9 cellular contexts compared by ENCODE assay signal in genomic region chr17:40251576-40251975, GRCh38. TPM values are rescaled to one million over a fixed set of nuclear protein-coding genes. Genes with fewer than 3 reads are reported as not detected.
DNase-seq lines count a peak whose midpoint lies in the region; ATAC-seq, FAIRE-seq and TF ChIP-seq lines count a peak whose summit lies in the region.
"Had no signal": no experiment of that assay in that cellular context is flagged by ENCODE, and none has a peak within 500 bp of the region (broad histone marks: within the 10 kb centered on the region; RNA-seq: fewer than 3 reads in every experiment).

No MANE protein-coding gene starts in this region.

- H3K4me1 ChIP-seq in A549 (peaks cover 13% of the 10 kb centered on the region), IMR-90 (ENCODE audit: control insufficient read depth, insufficient read depth, low read length) (0 out of 2 replicates have a peak, but pooled peaks cover 3% of the 10 kb centered on the region), lower lobe of right lung (peaks cover 28% of the 10 kb centered on the region)
- H3K4me1 ChIP-seq in CD8-positive, alpha-beta memory T cell (ENCODE audit: insufficient read depth, low read length), result no peaks in the 10 kb centered on the region

- TF ChIP-seq EP300 in A549 (IDR thresholded peaks at IDR 0.05), result no peak

- TF ChIP-seq RAD21 in A549 (conservative IDR thresholded peaks at IDR 0.05 in 1 of 2, IDR thresholded peaks at IDR 0.05 in 1 of 2) (no peak), IMR-90 (IDR thresholded peaks at IDR 0.05; ENCODE audit: low read length) (no peak)

- H3K4me3 ChIP-seq in A549 (no peak overlapping the region), IMR-90 (ENCODE audit: insufficient read depth, low read depth, low read length) (no peak overlapping the region), lower lobe of right lung (no peak overlapping the region), coronary artery (no peak overlapping the region)
- H3K4me3 ChIP-seq in CD8-positive, alpha-beta memory T cell (ENCODE audit: low read length), result no peak overlapping the region

- H3K27ac ChIP-seq in A549 (no peak overlapping the region), IMR-90 (ENCODE audit: insufficient read depth, low read length) (no peak overlapping the region), lower lobe of right lung (no peak overlapping the region), coronary artery (no peak overlapping the region)
- H3K27ac ChIP-seq in CD8-positive, alpha-beta memory T cell (ENCODE audit: low read depth, low read length), result no peak overlapping the region

- peaks cover 22% of the 10 kb centered on the region for H4K20me1 ChIP-seq in IMR-90 (ENCODE audit: insufficient read depth, low read length)

- no peak overlapping the region for H4K8ac ChIP-seq in IMR-90 (ENCODE audit: low read depth in 2 of 2, low read length in 2 of 2)

- H2BK20ac ChIP-seq in IMR-90 (ENCODE audit: low read depth, low read length), result no peak overlapping the region

- H2BK5ac ChIP-seq in IMR-90 (ENCODE audit: low read depth, low read length, poor library complexity, severe bottlenecking), result no peak overlapping the region

- no peak overlapping the region for H4K5ac ChIP-seq in IMR-90 (ENCODE audit: low read depth, low read length)

- H3K9ac ChIP-seq in IMR-90 (ENCODE audit: low read depth, low read length), result no peak overlapping the region

- TF ChIP-seq POLR2A in A549 (IDR thresholded peaks at IDR 0.05; ENCODE audit: low read length) (no peak), IMR-90 (IDR thresholded peaks at IDR 0.05; ENCODE audit: low read depth, low read length) (no peak)

- FAIRE-seq in A549 (lab: Jason Lieb, UNC), result no peak

- H3K27me3 ChIP-seq in IMR-90 (ENCODE audit: control insufficient read depth, insufficient read depth, low read length) (no peaks in the 10 kb centered on the region), lower lobe of right lung (ENCODE audit: low read depth) (no peaks in the 10 kb centered on the region)
- H3K27me3 ChIP-seq in CD8-positive, alpha-beta memory T cell (ENCODE audit: insufficient read depth, low read length, poor library complexity, severe bottlenecking), result no peaks in the 10 kb centered on the region

- H3K4me3 Mint-ChIP-seq in MCF 10A (ENCODE audit: unreplicated experiment), result no peak overlapping the region
- no peak overlapping the region for H3K4me3 Mint-ChIP-seq in CD8-positive, alpha-beta memory T cell
- H3K4me3 Mint-ChIP-seq: CD8-positive, alpha-beta T cell had no signal

- no peaks in the 10 kb centered on the region for H3K27me3 Mint-ChIP-seq in MCF 10A (ENCODE audit: insufficient read depth, unreplicated experiment)
- H3K27me3 Mint-ChIP-seq in CD8-positive, alpha-beta memory T cell, result no peaks in the 10 kb centered on the region

- POLR2A ChIA-PET in A549 (lab: Yijun Ruan, JAX), result no interaction called here
- POLR2A ChIA-PET in IMR-90 (lab: Charles Lee; ENCODE audit: unreplicated experiment), result interaction anchor here (0.6 kb wide), 1 partner anchor 78 kb away, joined by 3 read pairs; no protein-coding TSS in a partner anchor
- POLR2A ChIA-PET in MCF 10A (lab: Yijun Ruan, JAX), result interaction anchor here (0.5 to 1.4 kb wide), 4 partner anchors 9 to 40 kb away, joined by 3 to 5 read pairs (median 4); no protein-coding TSS in a partner anchor
- POLR2A ChIA-PET in CD8-positive, alpha-beta memory T cell (lab: Charles Lee), result no interaction called here

- no peak overlapping the region for H2BK120ac ChIP-seq in IMR-90 (ENCODE audit: low read depth, low read length)

- H3K36me3 ChIP-seq in IMR-90 (ENCODE audit: control insufficient read depth, insufficient read depth, low read length), result peaks cover under 1% of the 10 kb centered on the region; the same call in 1 of the 2 replicates
- H3K36me3 ChIP-seq in lower lobe of right lung, result peaks cover 5% of the 10 kb centered on the region
- H3K36me3 ChIP-seq in CD8-positive, alpha-beta memory T cell (ENCODE audit: insufficient read depth, low read length), result peaks cover 5% of the 10 kb centered on the region

- H3K9me1 ChIP-seq in IMR-90 (ENCODE audit: insufficient read depth, low read length), result peaks cover 13% of the 10 kb centered on the region; the same call in 1 of the 2 replicates

- peak overlapping the region; percentile 19; the same call in 2 of the 3 replicates for H3K4me2 ChIP-seq in A549
- H3K4me2 ChIP-seq in IMR-90 (ENCODE audit: low read depth, low read length), result no peak overlapping the region

- peak overlapping the region; percentile 39 for H3K27ac Mint-ChIP-seq in MCF 10A (ENCODE audit: low read depth, unreplicated experiment)
- peak overlapping the region in 1 of 8 donors; percentile 7 for H3K27ac Mint-ChIP-seq in CD8-positive, alpha-beta memory T cell
- H3K27ac Mint-ChIP-seq: CD8-positive, alpha-beta T cell had no signal

- H3K9me3 ChIP-seq in A549 (no peaks in the 10 kb centered on the region), IMR-90 (ENCODE audit: control insufficient read depth, insufficient read depth, low read length) (no peaks in the 10 kb centered on the region), lower lobe of right lung (no peaks in the 10 kb centered on the region)
- no peaks in the 10 kb centered on the region for H3K9me3 ChIP-seq in CD8-positive, alpha-beta memory T cell (ENCODE audit: low read length)

- no peak overlapping the region for H2AK9ac ChIP-seq in IMR-90 (replicated peaks; ENCODE audit: low read depth, low read length, poor library complexity)

- no peak overlapping the region for H3K56ac ChIP-seq in IMR-90 (ENCODE audit: extremely low read depth, insufficient read depth, low read length)

- H3K4me1 Mint-ChIP-seq in MCF 10A (ENCODE audit: insufficient read depth, unreplicated experiment), result peaks cover 9% of the 10 kb centered on the region
- H3K4me1 Mint-ChIP-seq in CD8-positive, alpha-beta memory T cell, result peaks cover 28 to 51% (median 34%) of the 10 kb centered on the region in 3 donors

- H3K23ac ChIP-seq in IMR-90 (ENCODE audit: low read depth, low read length), result no peak overlapping the region

- H3K36me3 Mint-ChIP-seq in MCF 10A (ENCODE audit: insufficient read depth, unreplicated experiment), result peaks cover 20% of the 10 kb centered on the region
- H3K36me3 Mint-ChIP-seq in CD8-positive, alpha-beta memory T cell, result peaks cover 0 to 37% (median 3%) of the 10 kb centered on the region in 3 donors

- intact Hi-C loops in IMR-90 (cut with micrococcal nuclease) (loop anchor here (10.0 kb wide), 1 partner anchor 47 kb away; no protein-coding TSS in a partner anchor), MCF 10A (cut with micrococcal nuclease) (no loop called here), lower lobe of right lung (cut with DNase I) (no loop called here)

- no TSS peak for BruUV-seq in IMR-90 (replicated peaks; lab: Mats Ljungman, UMichigan)
- no TSS peak for BruUV-seq in MCF 10A (replicated peaks; lab: Mats Ljungman, UMichigan)

- no peak overlapping the region for H2AFZ ChIP-seq in IMR-90 (replicated peaks; ENCODE audit: low read length, poor library complexity)

- TF ChIP-seq CTCF in A549 (IDR thresholded peaks at IDR 0.05) (no peak), IMR-90 (conservative IDR thresholded peaks at IDR 0.05; ENCODE audit: low read depth, low read length) (no peak), MCF 10A (IDR thresholded peaks at IDR 0.05; ENCODE audit: unreplicated experiment) (no peak), lower lobe of right lung (IDR thresholded peaks at IDR 0.05) (no peak), coronary artery (IDR thresholded peaks at IDR 0.05) (no peak)

- H3K4ac ChIP-seq in IMR-90 (ENCODE audit: low read depth, low read length), result no peak overlapping the region

- peaks cover 33 to 56% of the 10 kb centered on the region in 2 experiments for H3K79me1 ChIP-seq in IMR-90 (ENCODE audit: low read depth in 1 of 2, low read length in 2 of 2)

- H3K18ac ChIP-seq in IMR-90 (ENCODE audit: low read depth, low read length), result no peak overlapping the region

- H2BK15ac ChIP-seq in IMR-90 (ENCODE audit: low read depth, low read length), result no peak overlapping the region

- in situ Hi-C loops in IMR-90 (cut with MboI; ENCODE audit: low sequenced_read_pairs), result loop anchor here (5.0 kb wide), 1 partner anchor 49 kb away; no protein-coding TSS in a partner anchor

- peak; percentile 77 to 83 for ATAC-seq in A549
- ATAC-seq in IMR-90 (ENCODE audit: low read depth), result peak; percentile 86
- ATAC-seq in lower lobe of right lung, result peak; percentile 48 to 63
- ATAC-seq in HG03196 (IDR thresholded peaks at IDR 0.05; ENCODE audit: unreplicated experiment), result no peak
- ATAC-seq: CD8-positive, alpha-beta T cell had no signal

- DNase-seq in A549 (ENCODE audit: low read depth in 1 of 2, low spot score in 1 of 2) (peak; percentile 58 to 64), IMR-90 (peak; percentile 85), MCF 10A (ENCODE audit: unreplicated experiment) (peak; percentile 86), lower lobe of right lung (no peak), coronary artery (ENCODE audit: low spot score) (no peak), GF-D8 (lab: John Stamatoyannopoulos, UW) (no peak)
- DNase-seq in CD8-positive, alpha-beta memory T cell, result no peak
- DNase-seq: CD8-positive, alpha-beta T cell had no signal

- H3K14ac ChIP-seq in IMR-90 (replicated peaks; ENCODE audit: low read depth, low read length), result no peak overlapping the region

- no peaks in the 10 kb centered on the region for H3K9me3 Mint-ChIP-seq in MCF 10A (ENCODE audit: unreplicated experiment)
- no peaks in the 10 kb centered on the region for H3K9me3 Mint-ChIP-seq in CD8-positive, alpha-beta memory T cell
- H3K9me3 Mint-ChIP-seq: CD8-positive, alpha-beta T cell had no signal

- H2AK5ac ChIP-seq in IMR-90 (ENCODE audit: low read depth, low read length), result no peak overlapping the region

- dilution Hi-C loops in IMR-90 (cut with HindIII; ENCODE audit: low sequenced_read_pairs, unreplicated experiment), result no loop called here

- CTCF ChIA-PET in A549 (lab: Yijun Ruan, JAX) (interaction anchor here (0.7 to 1.7 kb wide), 4 partner anchors 11 to 277 kb away, joined by 3 to 6 read pairs (median 4); no protein-coding TSS in a partner anchor), IMR-90 (lab: Yijun Ruan, JAX) (no interaction called here), MCF 10A (lab: Yijun Ruan, JAX) (interaction anchor here (1.2 to 1.6 kb wide), 2 partner anchors 31 to 138 kb away, joined by 3 to 7 read pairs; no protein-coding TSS in a partner anchor)
- CTCF ChIA-PET in CD8-positive, alpha-beta memory T cell (lab: Charles Lee), result interaction anchor here (1.1 kb wide), 1 partner anchor 11 kb away, joined by 3 read pairs; no protein-coding TSS in a partner anchor

- no peak overlapping the region for H4K91ac ChIP-seq in IMR-90 (ENCODE audit: insufficient read depth, low read depth, low read length)

RNA-seq across cellular contexts. Expression of gene WIPF2, which starts 32.5 kb away (rescaled TPM):
- polyA plus RNA-seq in A549 (2011; rRNA removed), result 13.8 and 15.3 TPM in 2 replicates
- polyA plus RNA-seq in A549 (2012; cell fraction: cytosol; rRNA removed), result 7.9 and 10.4 TPM in 2 replicates
- polyA plus RNA-seq in A549 (2012; cell fraction: nucleus; rRNA removed), result 8.6 and 10.5 TPM in 2 replicates
- polyA plus RNA-seq in A549 (2017; fragmentation: RNase III; extraction: RNeasy Plus Mini Kit Qiagen cat#74134 plus additional on column Dnase treatment), result 19.3 to 21.5 TPM (median 20.8 TPM) in 3 replicates
- 11.0 and 16.4 TPM in 2 replicates for polyA minus RNA-seq in A549 (2011; rRNA and poly(A)+ RNA removed)
- total RNA-seq in IMR-90 (2012; rRNA removed), result 2.0 and 2.8 TPM in 2 replicates
- 8.9 and 10.4 TPM in 2 replicates for polyA plus RNA-seq in IMR-90 (2012; rRNA removed)
- polyA plus RNA-seq in IMR-90 (2012; cell fraction: cytosol; rRNA removed), result 4.5 and 5.4 TPM in 2 replicates
- 9.3 and 12.3 TPM in 2 replicates for polyA plus RNA-seq in IMR-90 (2012; cell fraction: nucleus; rRNA removed; ENCODE audit: low replicate concordance)
- 31.9 and 32.8 TPM in 2 replicates for total RNA-seq in MCF 10A (2022)
- 42.4 TPM for total RNA-seq in lower lobe of right lung
- total RNA-seq in CD8-positive, alpha-beta memory T cell, result 10 to 100 TPM; 24.5 to 24.7 TPM
- 14.6 TPM for polyA plus RNA-seq in CD8-positive, alpha-beta memory T cell

RNA-seq across cellular contexts. Expression of gene CDC6, which starts 36.1 kb away (rescaled TPM):
- polyA plus RNA-seq in A549 (2011; rRNA removed) (71.4 and 79.5 TPM in 2 replicates), A549 (2017; fragmentation: RNase III; extraction: RNeasy Plus Mini Kit Qiagen cat#74134 plus additional on column Dnase treatment) (66.6 to 67.5 TPM (median 67.0 TPM) in 3 replicates), IMR-90 (2012; rRNA removed) (13.8 and 15.3 TPM in 2 replicates)
- polyA plus RNA-seq in A549 (2012; cell fraction: cytosol; rRNA removed), result 41.7 and 44.4 TPM in 2 replicates
- polyA plus RNA-seq in A549 (2012; cell fraction: nucleus; rRNA removed), result 29.8 and 45.7 TPM in 2 replicates
- polyA minus RNA-seq in A549 (2011; rRNA and poly(A)+ RNA removed), result 27.0 and 28.3 TPM in 2 replicates
- total RNA-seq in IMR-90 (2012; rRNA removed) (25.6 and 27.8 TPM in 2 replicates), MCF 10A (2022) (70.0 and 96.8 TPM in 2 replicates), lower lobe of right lung (2.3 TPM)
- polyA plus RNA-seq in IMR-90 (2012; cell fraction: cytosol; rRNA removed), result 4.2 and 16.4 TPM in 2 replicates
- 3.9 and 9.1 TPM in 2 replicates for polyA plus RNA-seq in IMR-90 (2012; cell fraction: nucleus; rRNA removed; ENCODE audit: low replicate concordance)
- 100 to 1,000 TPM; 107 to 110 TPM for total RNA-seq in CD8-positive, alpha-beta memory T cell
- 0.49 TPM for polyA plus RNA-seq in CD8-positive, alpha-beta memory T cell

RNA-seq across cellular contexts. Expression of gene RARA, which starts 57.4 kb away (rescaled TPM):
- 8.6 and 9.9 TPM in 2 replicates for polyA plus RNA-seq in A549 (2011; rRNA removed)
- 6.5 and 11.0 TPM in 2 replicates for polyA plus RNA-seq in A549 (2012; cell fraction: cytosol; rRNA removed)
- polyA plus RNA-seq in A549 (2012; cell fraction: nucleus; rRNA removed), result 17.6 and 21.1 TPM in 2 replicates
- polyA plus RNA-seq in A549 (2017; fragmentation: RNase III; extraction: RNeasy Plus Mini Kit Qiagen cat#74134 plus additional on column Dnase treatment), result 17.2 to 18.5 TPM (median 17.9 TPM) in 3 replicates
- polyA minus RNA-seq in A549 (2011; rRNA and poly(A)+ RNA removed), result 11.6 and 12.9 TPM in 2 replicates
- 7.2 and 9.0 TPM in 2 replicates for total RNA-seq in IMR-90 (2012; rRNA removed)
- polyA plus RNA-seq in IMR-90 (2012; rRNA removed), result 12.7 and 13.6 TPM in 2 replicates
- 11.3 and 18.9 TPM in 2 replicates for polyA plus RNA-seq in IMR-90 (2012; cell fraction: cytosol; rRNA removed)
- polyA plus RNA-seq in IMR-90 (2012; cell fraction: nucleus; rRNA removed; ENCODE audit: low replicate concordance), result 11.5 and 14.7 TPM in 2 replicates
- total RNA-seq in MCF 10A (2022), result 12.2 and 12.6 TPM in 2 replicates
- total RNA-seq in lower lobe of right lung, result 82.6 TPM
- 10 to 100 TPM; 37.4 to 37.8 TPM for total RNA-seq in CD8-positive, alpha-beta memory T cell
- 14.0 TPM for polyA plus RNA-seq in CD8-positive, alpha-beta memory T cell

Comparison
In these comparisons a context has a peak if more than half of its experiments do, and no peak if none do; other contexts are left out.
1. DNase-seq: peak in A549 (2 of 2), IMR-90 (single experiment) and MCF 10A (single experiment); none in lower lobe of right lung (single experiment), coronary artery (single experiment), GF-D8 (single experiment) and CD8-positive, alpha-beta memory T cell (0 of 5).
2. POLR2A ChIA-PET loops: an anchor here in IMR-90 (0.6 kb wide) and MCF 10A (0.5 to 1.4 kb wide); none called in A549 and CD8-positive, alpha-beta memory T cell.